Comparison of ENCODE assay signal across 1 cellular context in the genomic region with DNA sequence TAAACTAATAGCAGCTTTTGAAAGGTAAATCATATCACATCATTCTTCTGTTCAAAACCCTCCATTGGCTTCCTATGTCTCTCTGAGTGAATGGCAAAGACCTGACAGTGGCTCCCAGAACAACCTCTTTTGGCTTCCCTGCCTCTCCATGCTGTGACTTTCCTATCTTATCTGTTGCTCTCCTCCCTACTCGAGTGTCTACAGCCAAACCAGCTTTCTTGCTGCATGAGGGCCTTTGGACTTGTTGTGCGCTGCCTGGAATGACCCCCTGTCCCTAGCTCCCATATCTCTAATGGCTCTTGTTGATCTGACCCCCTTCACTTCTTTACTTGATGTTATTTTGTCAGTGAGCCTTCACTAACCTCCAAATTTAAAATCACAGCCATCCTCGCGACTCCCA.
TF ChIP-seq lines count a peak whose summit lies in the region.

No MANE protein-coding gene starts in this region.

TF ChIP-seq in HepG2, 621 proteins besides CTCF, POLR2A, EP300 and RAD21:
- TF ChIP-seq, protein P1, sequence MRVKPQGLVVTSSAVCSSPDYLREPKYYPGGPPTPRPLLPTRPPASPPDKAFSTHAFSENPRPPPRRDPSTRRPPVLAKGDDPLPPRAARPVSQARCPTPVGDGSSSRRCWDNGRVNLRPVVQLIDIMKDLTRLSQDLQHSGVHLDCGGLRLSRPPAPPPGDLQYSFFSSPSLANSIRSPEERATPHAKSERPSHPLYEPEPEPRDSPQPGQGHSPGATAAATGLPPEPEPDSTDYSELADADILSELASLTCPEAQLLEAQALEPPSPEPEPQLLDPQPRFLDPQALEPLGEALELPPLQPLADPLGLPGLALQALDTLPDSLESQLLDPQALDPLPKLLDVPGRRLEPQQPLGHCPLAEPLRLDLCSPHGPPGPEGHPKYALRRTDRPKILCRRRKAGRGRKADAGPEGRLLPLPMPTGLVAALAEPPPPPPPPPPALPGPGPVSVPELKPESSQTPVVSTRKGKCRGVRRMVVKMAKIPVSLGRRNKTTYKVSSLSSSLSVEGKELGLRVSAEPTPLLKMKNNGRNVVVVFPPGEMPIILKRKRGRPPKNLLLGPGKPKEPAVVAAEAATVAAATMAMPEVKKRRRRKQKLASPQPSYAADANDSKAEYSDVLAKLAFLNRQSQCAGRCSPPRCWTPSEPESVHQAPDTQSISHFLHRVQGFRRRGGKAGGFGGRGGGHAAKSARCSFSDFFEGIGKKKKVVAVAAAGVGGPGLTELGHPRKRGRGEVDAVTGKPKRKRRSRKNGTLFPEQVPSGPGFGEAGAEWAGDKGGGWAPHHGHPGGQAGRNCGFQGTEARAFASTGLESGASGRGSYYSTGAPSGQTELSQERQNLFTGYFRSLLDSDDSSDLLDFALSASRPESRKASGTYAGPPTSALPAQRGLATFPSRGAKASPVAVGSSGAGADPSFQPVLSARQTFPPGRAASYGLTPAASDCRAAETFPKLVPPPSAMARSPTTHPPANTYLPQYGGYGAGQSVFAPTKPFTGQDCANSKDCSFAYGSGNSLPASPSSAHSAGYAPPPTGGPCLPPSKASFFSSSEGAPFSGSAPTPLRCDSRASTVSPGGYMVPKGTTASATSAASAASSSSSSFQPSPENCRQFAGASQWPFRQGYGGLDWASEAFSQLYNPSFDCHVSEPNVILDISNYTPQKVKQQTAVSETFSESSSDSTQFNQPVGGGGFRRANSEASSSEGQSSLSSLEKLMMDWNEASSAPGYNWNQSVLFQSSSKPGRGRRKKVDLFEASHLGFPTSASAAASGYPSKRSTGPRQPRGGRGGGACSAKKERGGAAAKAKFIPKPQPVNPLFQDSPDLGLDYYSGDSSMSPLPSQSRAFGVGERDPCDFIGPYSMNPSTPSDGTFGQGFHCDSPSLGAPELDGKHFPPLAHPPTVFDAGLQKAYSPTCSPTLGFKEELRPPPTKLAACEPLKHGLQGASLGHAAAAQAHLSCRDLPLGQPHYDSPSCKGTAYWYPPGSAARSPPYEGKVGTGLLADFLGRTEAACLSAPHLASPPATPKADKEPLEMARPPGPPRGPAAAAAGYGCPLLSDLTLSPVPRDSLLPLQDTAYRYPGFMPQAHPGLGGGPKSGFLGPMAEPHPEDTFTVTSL (CRISPR knock-in tag; IDR thresholded peaks at IDR 0.05; ENCODE audit: borderline replicate concordance): no peak
- TF ChIP-seq FOXO1 (CRISPR knock-in tag; IDR thresholded peaks at IDR 0.05) (no peak), PHB2 (IDR thresholded peaks at IDR 0.05; ENCODE audit: partially characterized antibody) (no peak), ZNF749 (CRISPR knock-in tag; IDR thresholded peaks at IDR 0.05; ENCODE audit: borderline replicate concordance) (no peak), PCBP2 (optimal IDR thresholded peaks at IDR 0.05; ENCODE audit: low read depth, low read length, poor library complexity, severe bottlenecking) (no peak), ZNF616 (CRISPR knock-in tag; IDR thresholded peaks at IDR 0.05; ENCODE audit: low read depth) (no peak), BRD4 (CRISPR knock-in tag; IDR thresholded peaks at IDR 0.05) (no peak), POLR2AphosphoS5 (IDR thresholded peaks at IDR 0.05; ENCODE audit: low read depth, low read length) (no peak), TEAD3 (CRISPR knock-in tag; optimal IDR thresholded peaks at IDR 0.05; ENCODE audit: borderline replicate concordance) (no peak), HNF4G (IDR thresholded peaks at IDR 0.05; ENCODE audit: borderline replicate concordance, low read depth, low read length) (no peak), HNF4G (CRISPR knock-in tag; IDR thresholded peaks at IDR 0.05; ENCODE audit: borderline replicate concordance, low read depth) (no peak), AKAP8 (CRISPR knock-in tag; IDR thresholded peaks at IDR 0.05) (no peak), PITX1 (CRISPR knock-in tag; IDR thresholded peaks at IDR 0.05) (no peak), RFX1 (IDR thresholded peaks at IDR 0.05) (no peak), SOX13 (IDR thresholded peaks at IDR 0.05) (no peak), SOX13 (CRISPR knock-in tag; conservative IDR thresholded peaks at IDR 0.05 in 1 of 2, IDR thresholded peaks at IDR 0.05 in 1 of 2) (no peak), NFE2 (CRISPR knock-in tag; IDR thresholded peaks at IDR 0.05) (no peak)
- TF ChIP-seq, protein P2, sequence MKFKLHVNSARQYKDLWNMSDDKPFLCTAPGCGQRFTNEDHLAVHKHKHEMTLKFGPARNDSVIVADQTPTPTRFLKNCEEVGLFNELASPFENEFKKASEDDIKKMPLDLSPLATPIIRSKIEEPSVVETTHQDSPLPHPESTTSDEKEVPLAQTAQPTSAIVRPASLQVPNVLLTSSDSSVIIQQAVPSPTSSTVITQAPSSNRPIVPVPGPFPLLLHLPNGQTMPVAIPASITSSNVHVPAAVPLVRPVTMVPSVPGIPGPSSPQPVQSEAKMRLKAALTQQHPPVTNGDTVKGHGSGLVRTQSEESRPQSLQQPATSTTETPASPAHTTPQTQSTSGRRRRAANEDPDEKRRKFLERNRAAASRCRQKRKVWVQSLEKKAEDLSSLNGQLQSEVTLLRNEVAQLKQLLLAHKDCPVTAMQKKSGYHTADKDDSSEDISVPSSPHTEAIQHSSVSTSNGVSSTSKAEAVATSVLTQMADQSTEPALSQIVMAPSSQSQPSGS (CRISPR knock-in tag; IDR thresholded peaks at IDR 0.05): no peak
- TF ChIP-seq, protein P3, sequence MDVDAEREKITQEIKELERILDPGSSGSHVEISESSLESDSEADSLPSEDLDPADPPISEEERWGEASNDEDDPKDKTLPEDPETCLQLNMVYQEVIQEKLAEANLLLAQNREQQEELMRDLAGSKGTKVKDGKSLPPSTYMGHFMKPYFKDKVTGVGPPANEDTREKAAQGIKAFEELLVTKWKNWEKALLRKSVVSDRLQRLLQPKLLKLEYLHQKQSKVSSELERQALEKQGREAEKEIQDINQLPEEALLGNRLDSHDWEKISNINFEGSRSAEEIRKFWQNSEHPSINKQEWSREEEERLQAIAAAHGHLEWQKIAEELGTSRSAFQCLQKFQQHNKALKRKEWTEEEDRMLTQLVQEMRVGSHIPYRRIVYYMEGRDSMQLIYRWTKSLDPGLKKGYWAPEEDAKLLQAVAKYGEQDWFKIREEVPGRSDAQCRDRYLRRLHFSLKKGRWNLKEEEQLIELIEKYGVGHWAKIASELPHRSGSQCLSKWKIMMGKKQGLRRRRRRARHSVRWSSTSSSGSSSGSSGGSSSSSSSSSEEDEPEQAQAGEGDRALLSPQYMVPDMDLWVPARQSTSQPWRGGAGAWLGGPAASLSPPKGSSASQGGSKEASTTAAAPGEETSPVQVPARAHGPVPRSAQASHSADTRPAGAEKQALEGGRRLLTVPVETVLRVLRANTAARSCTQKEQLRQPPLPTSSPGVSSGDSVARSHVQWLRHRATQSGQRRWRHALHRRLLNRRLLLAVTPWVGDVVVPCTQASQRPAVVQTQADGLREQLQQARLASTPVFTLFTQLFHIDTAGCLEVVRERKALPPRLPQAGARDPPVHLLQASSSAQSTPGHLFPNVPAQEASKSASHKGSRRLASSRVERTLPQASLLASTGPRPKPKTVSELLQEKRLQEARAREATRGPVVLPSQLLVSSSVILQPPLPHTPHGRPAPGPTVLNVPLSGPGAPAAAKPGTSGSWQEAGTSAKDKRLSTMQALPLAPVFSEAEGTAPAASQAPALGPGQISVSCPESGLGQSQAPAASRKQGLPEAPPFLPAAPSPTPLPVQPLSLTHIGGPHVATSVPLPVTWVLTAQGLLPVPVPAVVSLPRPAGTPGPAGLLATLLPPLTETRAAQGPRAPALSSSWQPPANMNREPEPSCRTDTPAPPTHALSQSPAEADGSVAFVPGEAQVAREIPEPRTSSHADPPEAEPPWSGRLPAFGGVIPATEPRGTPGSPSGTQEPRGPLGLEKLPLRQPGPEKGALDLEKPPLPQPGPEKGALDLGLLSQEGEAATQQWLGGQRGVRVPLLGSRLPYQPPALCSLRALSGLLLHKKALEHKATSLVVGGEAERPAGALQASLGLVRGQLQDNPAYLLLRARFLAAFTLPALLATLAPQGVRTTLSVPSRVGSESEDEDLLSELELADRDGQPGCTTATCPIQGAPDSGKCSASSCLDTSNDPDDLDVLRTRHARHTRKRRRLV (CRISPR knock-in tag; IDR thresholded peaks at IDR 0.05): no peak
- TF ChIP-seq, protein P4, sequence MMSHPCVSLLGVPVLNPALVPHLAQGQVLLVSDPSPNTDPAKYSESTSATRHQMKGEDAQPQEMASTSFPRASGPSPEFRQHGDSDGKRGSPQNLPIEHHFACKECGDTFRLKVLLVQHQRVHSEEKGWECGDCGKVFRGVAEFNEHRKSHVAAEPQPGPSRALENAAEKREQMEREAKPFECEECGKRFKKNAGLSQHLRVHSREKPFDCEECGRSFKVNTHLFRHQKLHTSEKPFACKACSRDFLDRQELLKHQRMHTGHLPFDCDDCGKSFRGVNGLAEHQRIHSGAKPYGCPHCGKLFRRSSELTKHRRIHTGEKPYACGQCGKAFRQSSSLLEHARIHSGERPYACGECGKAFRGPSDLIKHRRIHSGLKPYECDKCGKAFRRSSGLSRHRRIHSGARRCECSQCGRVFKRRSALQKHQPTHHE (CRISPR knock-in tag; IDR thresholded peaks at IDR 0.05; ENCODE audit: borderline replicate concordance): no peak
